8 cellular contexts compared by ENCODE assay signal in the genomic region with DNA sequence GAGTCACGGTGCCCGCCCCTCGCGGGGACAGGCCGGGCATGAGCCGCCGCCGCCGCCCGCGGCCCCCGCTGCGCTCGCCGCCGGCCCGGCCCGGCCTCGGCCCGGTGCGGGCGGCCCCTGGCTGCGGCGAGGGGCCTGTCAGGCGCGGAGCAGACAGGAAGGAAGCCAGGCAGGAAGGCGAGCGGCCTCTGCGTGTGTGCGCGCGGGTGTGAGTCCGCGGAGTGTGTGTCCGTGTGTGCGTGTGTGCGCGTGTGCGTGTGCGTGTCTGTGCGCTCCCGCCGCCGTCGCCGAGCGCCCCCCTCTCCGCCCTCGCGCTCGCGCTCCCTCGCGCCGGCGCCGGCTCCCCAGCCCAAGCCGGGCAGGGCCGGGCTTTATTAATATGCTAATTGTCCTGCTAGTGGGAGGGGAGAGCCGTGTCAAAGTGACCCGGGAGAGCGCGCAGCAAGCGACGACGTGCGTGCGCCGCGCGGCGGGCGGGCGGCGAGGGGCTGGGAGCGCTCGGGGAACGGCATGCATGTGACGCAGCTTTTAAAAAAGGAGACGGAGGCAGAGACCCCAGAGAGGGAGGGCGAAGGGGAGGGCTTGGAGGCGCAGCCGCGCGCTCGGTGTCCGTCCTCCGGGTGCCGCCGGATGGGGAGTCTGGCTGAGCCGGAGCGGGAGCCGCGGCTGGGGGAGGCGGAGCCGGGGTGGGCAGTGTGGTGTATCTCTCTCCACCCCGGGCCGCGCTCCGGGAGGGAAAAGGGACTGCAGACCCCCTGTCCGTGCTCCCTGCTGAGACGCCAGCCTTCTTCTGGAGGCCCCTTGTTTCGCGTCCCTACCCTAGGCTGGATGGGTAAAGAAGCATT. TPM values are rescaled to one million over a fixed set of nuclear protein-coding genes. Genes with fewer than 3 reads are reported as not detected.
A peak's percentile ranks its signal among the peaks of the same experiment; 100 is the strongest.
DNase-seq lines count a peak whose midpoint lies in the region; FAIRE-seq and TF ChIP-seq lines count a peak whose summit lies in the region.

A gene with protein sequence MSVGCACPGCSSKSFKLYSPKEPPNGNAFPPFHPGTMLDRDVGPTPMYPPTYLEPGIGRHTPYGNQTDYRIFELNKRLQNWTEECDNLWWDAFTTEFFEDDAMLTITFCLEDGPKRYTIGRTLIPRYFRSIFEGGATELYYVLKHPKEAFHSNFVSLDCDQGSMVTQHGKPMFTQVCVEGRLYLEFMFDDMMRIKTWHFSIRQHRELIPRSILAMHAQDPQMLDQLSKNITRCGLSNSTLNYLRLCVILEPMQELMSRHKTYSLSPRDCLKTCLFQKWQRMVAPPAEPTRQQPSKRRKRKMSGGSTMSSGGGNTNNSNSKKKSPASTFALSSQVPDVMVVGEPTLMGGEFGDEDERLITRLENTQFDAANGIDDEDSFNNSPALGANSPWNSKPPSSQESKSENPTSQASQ (minus strand): TSS at position 227 of the 845 bp plus-strand sequence. CDS start 258 bp downstream, outside the sequence.

- H4K20me1 ChIP-seq in astrocyte (ENCODE audit: insufficient read depth, low read length) = peaks cover 6% of the 10 kb centered on the region

- H3K36me3 Mint-ChIP-seq in astrocyte (ENCODE audit: low read depth, unreplicated experiment) = no peaks in the 10 kb centered on the region

- H3K36me3 ChIP-seq in astrocyte (ENCODE audit: insufficient read depth, low read length) (no peaks in the 10 kb centered on the region), right atrium auricular region (no peaks in the 10 kb centered on the region), prostate gland (no peaks in the 10 kb centered on the region)

- H3K4me3 ChIP-seq in astrocyte (ENCODE audit: insufficient read depth, low read depth, low read length) (peak within 1 kb of the TSS; percentile 66), right atrium auricular region (peak within 1 kb of the TSS; percentile 87 to 94), prostate gland (peak within 1 kb of the TSS; percentile 70 to 81)

- WGBS in prostate gland = under 1% methylated on average over 92 of the region's 104 CpGs

- H3K9me3 ChIP-seq in astrocyte (ENCODE audit: insufficient read depth, low read depth, low read length) = no peaks in the 10 kb centered on the region
- no peaks in the 10 kb centered on the region for H3K9me3 ChIP-seq in right atrium auricular region
- no peaks in the 10 kb centered on the region for H3K9me3 ChIP-seq in prostate gland

- H3K4me3 Mint-ChIP-seq in astrocyte (ENCODE audit: unreplicated experiment) = peak within 1 kb of the TSS; percentile 91

- H3K9ac ChIP-seq in astrocyte (ENCODE audit: low read length) = peak within 1 kb of the TSS; percentile 89

- peak within 1 kb of the TSS; percentile 95 for H3K27ac Mint-ChIP-seq in astrocyte (ENCODE audit: unreplicated experiment)

- H3K4me2 ChIP-seq in astrocyte (ENCODE audit: low read length) = peak within 1 kb of the TSS; percentile 99

- H3K9me3 Mint-ChIP-seq in astrocyte (ENCODE audit: unreplicated experiment) = no peaks in the 10 kb centered on the region

- FAIRE-seq in astrocyte (lab: Jason Lieb, UNC) = no peak

- no peak for TF ChIP-seq CTCF in astrocyte (IDR thresholded peaks at IDR 0.05; ENCODE audit: insufficient read depth, low read depth, low read length)
- no peak for TF ChIP-seq CTCF in right atrium auricular region (IDR thresholded peaks at IDR 0.05)
- TF ChIP-seq CTCF in prostate gland (IDR thresholded peaks at IDR 0.05) = peak in 2 of 4 experiments; percentile 28 to 41

- no peaks in the 10 kb centered on the region for H3K27me3 Mint-ChIP-seq in astrocyte (ENCODE audit: low read depth, unreplicated experiment)

- H2AFZ ChIP-seq in astrocyte (ENCODE audit: low read depth, low read length) = peak within 1 kb of the TSS; percentile 75

- peak; percentile 100 for TF ChIP-seq POLR2A in prostate gland (IDR thresholded peaks at IDR 0.05)

- H3K27ac ChIP-seq in astrocyte (ENCODE audit: low read depth, low read length) = peak within 1 kb of the TSS; percentile 73
- peak within 1 kb of the TSS; percentile 97 to 99 for H3K27ac ChIP-seq in right atrium auricular region
- H3K27ac ChIP-seq in prostate gland = peak within 1 kb of the TSS; percentile 92 to 96

- H3K4me1 ChIP-seq in astrocyte (ENCODE audit: insufficient read depth, low read length) (peaks cover 50% of the 10 kb centered on the region), right atrium auricular region (peaks cover 0 to 58% of the 10 kb centered on the region in 2 donors), prostate gland (replicated peaks) (peaks cover 30% of the 10 kb centered on the region)

- peaks cover 42% of the 10 kb centered on the region for H3K4me1 Mint-ChIP-seq in astrocyte (ENCODE audit: low read depth, unreplicated experiment)

- peak; percentile 34 for DNase-seq in GM04503 (ENCODE audit: low read depth)
- peak; percentile 81 for DNase-seq in HEK293T (ENCODE audit: extremely low spot score)
- peak; percentile 89 for DNase-seq in NAMALWA (ENCODE audit: low spot score)
- peak; percentile 30 to 86 (median 55) for DNase-seq in T-helper 2 cell
- peak; percentile 57 for DNase-seq in astrocyte (ENCODE audit: low read depth)
- peak; percentile 78 for DNase-seq in right atrium auricular region (ENCODE audit: low spot score)
- DNase-seq in prostate gland (ENCODE audit: low spot score) = peak; percentile 78
- no peak for DNase-seq in HPDE6-E6E7 (ENCODE audit: extremely low spot score)

- CTCF ChIA-PET in HEK293T (lab: Yijun Ruan, JAX) = interaction anchor here (1.2 kb wide), 1 partner anchor 12 kb away, joined by 4 read pairs; a partner anchor contains a TSS

- H3K79me2 ChIP-seq in astrocyte (ENCODE audit: insufficient read depth, low read length) = peaks cover 45% of the 10 kb centered on the region

- H3K27me3 ChIP-seq in astrocyte (ENCODE audit: insufficient read depth, low read length) = no peaks in the 10 kb centered on the region
- no peaks in the 10 kb centered on the region for H3K27me3 ChIP-seq in right atrium auricular region
- H3K27me3 ChIP-seq in prostate gland (replicated peaks; ENCODE audit: insufficient read depth) = no peaks in the 10 kb centered on the region

- intact Hi-C loops in prostate gland (cut with DNase I) = no loop called here

- POLR2A ChIA-PET in HEK293T (lab: Yijun Ruan, JAX) = no interaction called here

TF ChIP-seq in HEK293T, 16 proteins besides CTCF, POLR2A, EP300 and RAD21:
- TF ChIP-seq L3MBTL2 (conservative IDR thresholded peaks at IDR 0.05) (peak; percentile 50), LEF1 (IDR thresholded peaks at IDR 0.05; ENCODE audit: borderline replicate concordance) (0 out of 2 replicates have a peak, but pooled peaks have one; percentile 9), NFRKB (IDR thresholded peaks at IDR 0.05) (no peak)

RNA-seq across cellular contexts. Expression of the gene that starts here (rescaled TPM):
- total RNA-seq in astrocyte = 126 and 134 TPM in 2 replicates
- total RNA-seq in right atrium auricular region = 10 to 100 TPM; 32.2 to 59.7 TPM
- total RNA-seq in prostate gland = 10 to 100 TPM; 55.0 to 91.5 TPM
